Comparison of ENCODE assay signal across 14 cellular contexts in genomic region chr6:1597121-1597744, GRCh38.
"Had no signal": no experiment of that assay in that cellular context is flagged by ENCODE, and none has a peak within 500 bp of the region (broad histone marks: within the 10 kb centered on the region; RNA-seq: fewer than 3 reads in every experiment).

No MANE protein-coding gene starts in this region.

- H3K36me3 Mint-ChIP-seq: activated CD4-positive, alpha-beta memory T cell treated with anti-CD3 and anti-CD28 coated beads for 36 hours; activated naive CD8-positive, alpha-beta T cell; natural killer cell treated with Interleukin-12 subunit alpha and Interleukin-12 subunit beta and Interleukin-15 and Interleukin-18, amount 100 ng/mL, for 72 hours had no signal

- H3K4me3 ChIP-seq: lung, ovary, sigmoid colon, testis had no signal

- H3K27me3 ChIP-seq: ovary, testis had no signal

- H3K36me3 ChIP-seq: brain microvascular endothelial cell, ovary, sigmoid colon had no signal

- DNase-seq: activated CD4-positive, alpha-beta memory T cell treated with anti-CD3 and anti-CD28 coated beads for 36 hours; activated gamma-delta T cell; activated T-cell treated with anti-CD3 and anti-CD28 coated beads, Interleukin-2, amount 50 U/mL, for 48 hours; brain microvascular endothelial cell; cerebellar nuclear complex; ovary; sigmoid colon; stimulated activated CD4-positive, alpha-beta T cell treated with anti-CD3 and anti-CD28 coated beads, Interleukin-2, amount 100 ng/mL, for 48 hours; testis had no signal

- H3K27ac Mint-ChIP-seq: activated CD4-positive, alpha-beta memory T cell treated with anti-CD3 and anti-CD28 coated beads for 36 hours; activated naive CD8-positive, alpha-beta T cell; natural killer cell treated with Interleukin-12 subunit alpha and Interleukin-12 subunit beta and Interleukin-15 and Interleukin-18, amount 100 ng/mL, for 72 hours; stimulated activated naive CD8-positive, alpha-beta T cell treated with anti-CD3 and anti-CD28 coated beads, Interleukin-15, Interleukin-2, amounts not matched to agents 100 ng/mL and 50 ng/mL, for 24 hours; T-helper 2 cell treated with Interferon-gamma antibody and Interleukin-4, amounts not matched to agents 5 μg/mL and 100 μg/mL, for 36 hours had no signal

- H3K9me3 Mint-ChIP-seq: activated CD4-positive, alpha-beta memory T cell treated with anti-CD3 and anti-CD28 coated beads for 36 hours; natural killer cell treated with Interleukin-12 subunit alpha and Interleukin-12 subunit beta and Interleukin-15 and Interleukin-18, amount 100 ng/mL, for 72 hours; stimulated activated naive CD8-positive, alpha-beta T cell treated with anti-CD3 and anti-CD28 coated beads, Interleukin-15, Interleukin-2, amounts not matched to agents 100 ng/mL and 50 ng/mL, for 24 hours; T-helper 2 cell treated with Interferon-gamma antibody and Interleukin-4, amounts not matched to agents 5 μg/mL and 100 μg/mL, for 36 hours had no signal

- H3K4me3 Mint-ChIP-seq: activated CD4-positive, alpha-beta memory T cell treated with anti-CD3 and anti-CD28 coated beads for 36 hours; activated naive CD8-positive, alpha-beta T cell; natural killer cell treated with Interleukin-12 subunit alpha and Interleukin-12 subunit beta and Interleukin-15 and Interleukin-18, amount 100 ng/mL, for 72 hours; stimulated activated naive CD8-positive, alpha-beta T cell treated with anti-CD3 and anti-CD28 coated beads, Interleukin-15, Interleukin-2, amounts not matched to agents 100 ng/mL and 50 ng/mL, for 24 hours; T-helper 2 cell treated with Interferon-gamma antibody and Interleukin-4, amounts not matched to agents 5 μg/mL and 100 μg/mL, for 36 hours had no signal

- H3K27ac ChIP-seq: brain microvascular endothelial cell, ovary, sigmoid colon, testis had no signal

- H3K4me1 ChIP-seq: testis had no signal
